ENCODE assay signal across 8 cellular contexts in the genomic region with DNA sequence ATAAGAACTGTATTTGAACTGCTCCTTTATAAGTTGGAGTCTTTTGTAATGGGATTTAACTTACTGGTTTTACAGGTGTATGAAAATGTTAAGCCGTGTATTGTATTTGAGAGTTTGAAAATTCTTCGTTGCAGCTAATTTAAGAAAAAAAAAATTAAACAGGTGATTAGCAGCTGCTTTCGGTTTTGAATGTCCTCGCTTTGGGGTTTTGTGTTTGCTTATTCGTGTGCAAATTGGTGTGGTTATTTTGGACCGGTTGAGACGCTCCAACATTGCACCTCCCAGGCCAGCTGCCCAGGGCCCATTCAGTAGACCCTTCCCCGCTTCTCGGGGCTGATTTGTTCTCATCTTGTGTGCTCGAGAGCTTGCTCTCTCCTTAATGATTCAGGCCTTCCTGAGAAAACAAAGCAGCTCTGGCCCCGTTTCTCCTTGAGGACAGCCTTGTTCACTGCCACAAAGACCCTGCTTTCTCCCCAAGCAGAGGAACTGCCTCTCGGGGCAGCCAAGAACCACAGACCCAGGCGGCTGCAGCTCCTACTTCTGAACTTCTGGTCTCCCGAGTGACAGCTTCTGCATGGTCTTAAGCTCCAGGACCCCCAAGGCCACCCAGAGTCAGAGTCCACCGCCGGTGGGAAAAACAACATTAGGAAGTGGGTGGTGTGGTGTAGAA.
DNase-seq lines count a peak whose midpoint lies in the region; ATAC-seq and TF ChIP-seq lines count a peak whose summit lies in the region.

No MANE protein-coding gene starts in this region.

- TF ChIP-seq CTCF in RWPE1 (conservative IDR thresholded peaks at IDR 0.05; ENCODE audit: low read depth) = no peak

- CTCF ChIA-PET in RWPE1 (lab: Yijun Ruan, JAX) = interaction anchor here (1.6 kb wide), 1 partner anchor 114 kb away, joined by 5 read pairs; no protein-coding TSS in a partner anchor

- peak; percentile 61 for ATAC-seq in HG02798 (IDR thresholded peaks at IDR 0.05; ENCODE audit: poor library complexity, unreplicated experiment)

- POLR2A ChIA-PET in RWPE1 (lab: Yijun Ruan, JAX; ENCODE audit: low non-redundant PET) = no interaction called here

- peak; percentile 33 for DNase-seq in NCI-H1436 (lab: John Stamatoyannopoulos, UW)
- DNase-seq in NCI-H1436 treated with DMSO at 0.1 percent for 48 hours (lab: John Stamatoyannopoulos, UW) = no peak
- no peak for DNase-seq in RWPE1 (ENCODE audit: low spot score)
- DNase-seq in medulla oblongata (ENCODE audit: extremely low spot score) = peak; percentile 55
- no peak for DNase-seq in stimulated activated CD4-positive, alpha-beta T cell treated with anti-CD3 and anti-CD28 coated beads, Interleukin-12 subunit alpha, Interleukin-12 subunit beta, amount 100 ng/mL, for 4 hours
- DNase-seq in activated gamma-delta T cell (lab: John Stamatoyannopoulos, UW) = no peak
- no peak for DNase-seq in effector CD8-positive, alpha-beta T cell (lab: John Stamatoyannopoulos, UW)

- H3K27ac ChIP-seq in RWPE1 = peak overlapping the region; percentile 48

Comparison
In these comparisons a context has a peak if more than half of its experiments do, and no peak if none do; other contexts are left out.
1. DNase-seq: peak in NCI-H1436 (single experiment) and medulla oblongata (single experiment); none in NCI-H1436 treated with DMSO at 0.1 percent for 48 hours (single experiment), RWPE1 (single experiment), stimulated activated CD4-positive, alpha-beta T cell treated with anti-CD3 and anti-CD28 coated beads, Interleukin-12 subunit alpha, Interleukin-12 subunit beta, amount 100 ng/mL, for 4 hours (single experiment), activated gamma-delta T cell (single experiment) and effector CD8-positive, alpha-beta T cell (single experiment).